ENCODE assay signal across 15 cellular contexts in the genomic region with DNA sequence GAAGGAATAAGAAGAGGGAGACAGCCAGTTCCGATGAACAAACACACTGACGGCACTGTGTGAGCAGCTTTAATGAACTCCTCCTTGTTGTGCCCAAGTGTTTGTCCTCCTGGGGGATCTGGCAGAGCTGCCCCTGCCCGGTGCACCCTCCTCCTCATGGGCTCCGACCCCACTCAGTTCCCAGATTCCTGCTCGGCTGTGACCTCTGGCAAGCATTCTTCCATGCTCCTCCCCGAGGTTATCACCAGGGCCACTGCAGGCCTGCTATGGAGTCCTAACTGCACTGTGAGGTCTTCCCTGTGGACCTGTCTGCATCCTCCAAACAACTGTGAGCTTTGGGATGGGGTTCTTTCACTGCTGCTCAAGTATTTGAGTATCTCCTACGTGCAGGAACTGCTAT.
DNase-seq lines count a peak whose midpoint lies in the region; ATAC-seq and TF ChIP-seq lines count a peak whose summit lies in the region.
"Had no signal": no experiment of that assay in that cellular context is flagged by ENCODE, and none has a peak within 500 bp of the region (broad histone marks: within the 10 kb centered on the region; RNA-seq: fewer than 3 reads in every experiment).

No MANE protein-coding gene starts in this region.

- no peaks in the 10 kb centered on the region for H3K27me3 Mint-ChIP-seq in activated CD4-positive, alpha-beta memory T cell treated with anti-CD3 and anti-CD28 coated beads for 36 hours
- H3K27me3 Mint-ChIP-seq: activated naive CD8-positive, alpha-beta T cell treated with anti-CD3 and anti-CD28 coated beads, Interleukin-2, amount 50 U/mL, for 24 hours; CD4-positive, alpha-beta T cell had no signal

- POLR2A ChIA-PET in activated CD4-positive, alpha-beta memory T cell treated with anti-CD3 and anti-CD28 coated beads for 36 hours (lab: Charles Lee): no interaction called here

- H3K27ac ChIP-seq in cardiac muscle cell (peak overlapping the region; percentile 81), urinary bladder (ENCODE audit: low read depth) (peak overlapping the region; percentile 14)
- H3K27ac ChIP-seq: suprapubic skin had no signal

- H3K36me3 ChIP-seq in cardiac muscle cell (no peaks in the 10 kb centered on the region), urinary bladder (ENCODE audit: insufficient read depth) (no peaks in the 10 kb centered on the region)

- WGBS in urinary bladder: 47% methylated on average over 7 of the region's 7 CpGs

- H3K9me3 ChIP-seq in cardiac muscle cell (ENCODE audit: low read depth): no peaks in the 10 kb centered on the region
- H3K9me3 ChIP-seq: suprapubic skin had no signal

- H3K9me3 Mint-ChIP-seq in activated CD4-positive, alpha-beta memory T cell treated with anti-CD3 and anti-CD28 coated beads for 36 hours: no peaks in the 10 kb centered on the region
- H3K9me3 Mint-ChIP-seq: activated naive CD8-positive, alpha-beta T cell treated with anti-CD3 and anti-CD28 coated beads, Interleukin-2, amount 50 U/mL, for 24 hours; CD4-positive, alpha-beta T cell had no signal

- H3K4me3 ChIP-seq in cardiac muscle cell (no peak overlapping the region), urinary bladder (ENCODE audit: low read depth, low read length) (no peak overlapping the region)
- H3K4me3 ChIP-seq: suprapubic skin had no signal

- no peaks in the 10 kb centered on the region for H3K27me3 ChIP-seq in cardiac muscle cell
- H3K27me3 ChIP-seq: suprapubic skin had no signal

- no peak overlapping the region for H3K27ac Mint-ChIP-seq in activated CD4-positive, alpha-beta memory T cell treated with anti-CD3 and anti-CD28 coated beads for 36 hours
- H3K27ac Mint-ChIP-seq: activated naive CD8-positive, alpha-beta T cell treated with anti-CD3 and anti-CD28 coated beads, Interleukin-2, amount 50 U/mL, for 24 hours; CD4-positive, alpha-beta T cell; T-helper 17 cell had no signal

- intact Hi-C loops in activated CD4-positive, alpha-beta memory T cell treated with anti-CD3 and anti-CD28 coated beads for 36 hours (cut with micrococcal nuclease): no loop called here

- no peak overlapping the region for H3K4me3 Mint-ChIP-seq in activated CD4-positive, alpha-beta memory T cell treated with anti-CD3 and anti-CD28 coated beads for 36 hours
- H3K4me3 Mint-ChIP-seq: activated naive CD8-positive, alpha-beta T cell treated with anti-CD3 and anti-CD28 coated beads, Interleukin-2, amount 50 U/mL, for 24 hours; CD4-positive, alpha-beta T cell; T-helper 17 cell had no signal

- DNase-seq in SK-N-DZ (ENCODE audit: low spot score): peak; percentile 79
- DNase-seq in cardiac muscle cell (ENCODE audit: low read depth in 1 of 2, low spot score in 1 of 2): peak in 1 of 2 donors; percentile 28
- peak; percentile 13 for DNase-seq in midbrain (lab: John Stamatoyannopoulos, UW)
- DNase-seq in activated CD4-positive, alpha-beta memory T cell treated with anti-CD3 and anti-CD28 coated beads for 36 hours: no peak
- DNase-seq: activated CD4-positive, CD25-positive, alpha-beta regulatory T cell; activated naive CD8-positive, alpha-beta T cell treated with anti-CD3 and anti-CD28 coated beads, Interleukin-2, amount 50 U/mL, for 24 hours; CD4-positive, alpha-beta T cell; Kasumi-1; mammary epithelial cell; NCI-H1417 treated with DMSO at 0.1 percent for 48 hours; T-helper 17 cell had no signal

- no peaks in the 10 kb centered on the region for H3K36me3 Mint-ChIP-seq in activated CD4-positive, alpha-beta memory T cell treated with anti-CD3 and anti-CD28 coated beads for 36 hours

- TF ChIP-seq CTCF in cardiac muscle cell (IDR thresholded peaks at IDR 0.05; ENCODE audit: low read depth, low read length): no peak

- no peaks in the 10 kb centered on the region for H3K4me1 Mint-ChIP-seq in activated CD4-positive, alpha-beta memory T cell treated with anti-CD3 and anti-CD28 coated beads for 36 hours (ENCODE audit: low read depth)
- H3K4me1 Mint-ChIP-seq: activated naive CD8-positive, alpha-beta T cell treated with anti-CD3 and anti-CD28 coated beads, Interleukin-2, amount 50 U/mL, for 24 hours; T-helper 17 cell had no signal

- CTCF ChIA-PET in activated CD4-positive, alpha-beta memory T cell treated with anti-CD3 and anti-CD28 coated beads for 36 hours (lab: Charles Lee): no interaction called here

- peaks cover 52% of the 10 kb centered on the region for H3K4me1 ChIP-seq in cardiac muscle cell (ENCODE audit: low read depth)
- H3K4me1 ChIP-seq in urinary bladder (ENCODE audit: insufficient read depth): peaks cover 2% of the 10 kb centered on the region

- ATAC-seq in HG03565 (IDR thresholded peaks at IDR 0.05; ENCODE audit: unreplicated experiment) (no peak), GM21723 (IDR thresholded peaks at IDR 0.05; ENCODE audit: unreplicated experiment) (no peak)
- ATAC-seq: activated naive CD8-positive, alpha-beta T cell treated with anti-CD3 and anti-CD28 coated beads, Interleukin-2, amount 50 U/mL, for 24 hours; T-helper 17 cell had no signal
